In the genomic region with DNA sequence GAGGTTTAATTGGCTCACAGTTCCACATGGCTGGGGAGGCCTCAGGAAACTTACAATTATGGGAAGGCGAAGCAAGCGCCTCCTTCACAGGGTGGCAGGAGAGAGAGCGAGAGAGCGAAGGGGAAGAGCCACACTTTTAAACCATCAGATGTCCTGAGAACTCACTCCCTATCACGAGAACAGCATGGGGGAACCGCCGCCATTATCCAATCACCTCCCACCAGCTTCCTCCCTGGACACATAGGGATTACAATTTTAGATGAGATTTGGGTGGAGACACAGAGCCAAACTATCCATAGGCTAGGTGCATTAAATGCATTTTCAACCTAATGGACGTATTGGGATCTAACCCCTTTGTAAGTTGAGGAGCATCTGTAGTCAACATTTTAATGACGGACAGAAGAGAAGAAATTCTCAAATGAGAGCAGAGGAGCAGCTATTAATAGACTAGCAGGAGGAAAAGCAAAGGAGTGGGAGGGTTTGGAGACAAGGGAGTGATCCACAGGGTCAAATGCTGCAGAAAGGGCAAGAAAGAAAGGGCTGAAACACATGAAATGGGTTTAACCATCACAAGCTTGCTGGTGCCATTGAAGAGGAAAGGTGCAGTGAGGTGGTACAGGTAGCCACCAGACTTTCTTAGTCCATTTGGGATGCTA, we compare ENCODE assay signal across 27 cellular contexts. TPM values are rescaled to one million over a fixed set of nuclear protein-coding genes. Genes with fewer than 3 reads are reported as not detected.
"Had no signal": no experiment of that assay in that cellular context is flagged by ENCODE, and none has a peak within 500 bp of the region (broad histone marks: within the 10 kb centered on the region; RNA-seq: fewer than 3 reads in every experiment).

No MANE protein-coding gene starts in this region.

- DNase-seq: cortex of kidney; dorsolateral prefrontal cortex; effector CD8-positive, alpha-beta T cell; heart right ventricle; hypothalamus; left ventricle myocardium inferior; lower lobe of right lung; nucleus accumbens; ovary; small intestine; stimulated activated CD4-positive, alpha-beta T cell treated with anti-CD3 and anti-CD28 coated beads, Interleukin-12 subunit alpha, Interleukin-12 subunit beta, amount 100 ng/mL, for 4 hours; stimulated activated naive CD4-positive, alpha-beta T cell; stomach; substantia nigra; trophoblast cell had no signal

- H3K36me3 Mint-ChIP-seq: memory B cell, mesothelial cell of epicardium had no signal

- H3K27ac ChIP-seq: heart right ventricle, left ventricle myocardium inferior, lower lobe of right lung, ovary, right atrium auricular region, stomach had no signal

- H3K4me3 Mint-ChIP-seq: memory B cell, mesothelial cell of epicardium had no signal

- H3K9me3 Mint-ChIP-seq: memory B cell, mesothelial cell of epicardium had no signal

- H3K9me3 ChIP-seq: heart right ventricle, left ventricle myocardium inferior, lower lobe of right lung, ovary, right atrium auricular region, stomach had no signal

- H3K27me3 Mint-ChIP-seq: memory B cell had no signal

- H3K4me3 ChIP-seq: dorsolateral prefrontal cortex, heart right ventricle, left ventricle myocardium inferior, lower lobe of right lung, ovary, right atrium auricular region, stomach had no signal

- H3K36me3 ChIP-seq: heart right ventricle, left ventricle myocardium inferior, lower lobe of right lung, ovary, right atrium auricular region, stomach had no signal

- H3K27me3 ChIP-seq: dorsolateral prefrontal cortex, heart right ventricle, ovary, right atrium auricular region, stomach had no signal

- H3K27ac Mint-ChIP-seq: memory B cell, mesothelial cell of epicardium had no signal

RNA-seq across cellular contexts. Expression of a gene that starts 54.5 kb away (rescaled TPM):
- total RNA-seq: esophagus mucosa, fibroblast of lung, frontal cortex, glomerular endothelial cell, heart right ventricle, left ventricle myocardium inferior, lower lobe of right lung, mesothelial cell of epicardium, myocyte, ovary, posterior vena cava, right atrium auricular region, urinary bladder had no signal
- polyA plus RNA-seq: fibroblast of lung, heart right ventricle, keratinocyte, neural cell, ovary, urinary bladder had no signal
